In the genomic region with DNA sequence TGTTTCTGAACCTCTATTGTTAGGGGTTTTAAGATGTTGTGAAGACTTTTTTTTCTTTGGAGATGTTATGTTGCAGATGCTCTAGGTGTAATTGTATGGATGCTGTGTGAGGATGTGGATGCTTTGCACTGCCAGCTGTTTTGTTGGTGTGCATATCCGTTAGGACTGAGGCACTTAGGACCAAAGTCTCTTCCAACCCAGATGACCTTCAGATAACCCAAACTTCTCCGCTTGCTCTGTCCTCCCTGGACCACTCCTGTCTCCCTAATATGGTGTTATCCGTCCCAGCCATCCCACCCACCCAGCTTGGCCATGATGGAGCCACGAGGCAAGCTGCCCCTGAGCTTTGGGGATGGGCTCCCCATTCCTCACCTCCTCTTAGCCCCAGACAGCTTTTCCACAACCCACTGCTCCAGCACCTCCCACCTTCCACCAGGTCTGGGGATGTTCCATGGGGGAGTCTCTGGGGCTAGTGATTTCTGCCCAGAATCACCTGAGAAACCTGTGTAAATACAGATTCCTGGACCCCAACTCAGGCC, we compare ENCODE assay signal across 1 cellular context.
TF ChIP-seq lines count a peak whose summit lies in the region.

No MANE protein-coding gene starts in this region.

TF ChIP-seq in WTC11, 78 proteins besides CTCF, POLR2A, EP300 and RAD21:
- TF ChIP-seq FOXP4 (CRISPR knock-in tag; IDR thresholded peaks at IDR 0.05) (no peak), FOXP1 (CRISPR knock-in tag; IDR thresholded peaks at IDR 0.05; ENCODE audit: borderline replicate concordance) (no peak), IRF2 (CRISPR knock-in tag; IDR thresholded peaks at IDR 0.05; ENCODE audit: borderline replicate concordance, low read depth) (no peak), CREB1 (CRISPR knock-in tag; IDR thresholded peaks at IDR 0.05) (no peak), SOX15 (CRISPR knock-in tag; IDR thresholded peaks at IDR 0.05) (no peak), ZBTB21 (CRISPR knock-in tag; IDR thresholded peaks at IDR 0.05; ENCODE audit: borderline replicate concordance) (no peak), ZNF317 (CRISPR knock-in tag; IDR thresholded peaks at IDR 0.05; ENCODE audit: borderline replicate concordance, low read depth) (no peak), NFE2L1 (CRISPR knock-in tag; IDR thresholded peaks at IDR 0.05) (no peak), MAX (CRISPR knock-in tag; IDR thresholded peaks at IDR 0.05) (no peak), USF1 (CRISPR knock-in tag; IDR thresholded peaks at IDR 0.05) (no peak), NR2C2 (CRISPR knock-in tag; IDR thresholded peaks at IDR 0.05) (no peak), E2F5 (CRISPR knock-in tag; IDR thresholded peaks at IDR 0.05) (no peak)
- TF ChIP-seq, protein P1, sequence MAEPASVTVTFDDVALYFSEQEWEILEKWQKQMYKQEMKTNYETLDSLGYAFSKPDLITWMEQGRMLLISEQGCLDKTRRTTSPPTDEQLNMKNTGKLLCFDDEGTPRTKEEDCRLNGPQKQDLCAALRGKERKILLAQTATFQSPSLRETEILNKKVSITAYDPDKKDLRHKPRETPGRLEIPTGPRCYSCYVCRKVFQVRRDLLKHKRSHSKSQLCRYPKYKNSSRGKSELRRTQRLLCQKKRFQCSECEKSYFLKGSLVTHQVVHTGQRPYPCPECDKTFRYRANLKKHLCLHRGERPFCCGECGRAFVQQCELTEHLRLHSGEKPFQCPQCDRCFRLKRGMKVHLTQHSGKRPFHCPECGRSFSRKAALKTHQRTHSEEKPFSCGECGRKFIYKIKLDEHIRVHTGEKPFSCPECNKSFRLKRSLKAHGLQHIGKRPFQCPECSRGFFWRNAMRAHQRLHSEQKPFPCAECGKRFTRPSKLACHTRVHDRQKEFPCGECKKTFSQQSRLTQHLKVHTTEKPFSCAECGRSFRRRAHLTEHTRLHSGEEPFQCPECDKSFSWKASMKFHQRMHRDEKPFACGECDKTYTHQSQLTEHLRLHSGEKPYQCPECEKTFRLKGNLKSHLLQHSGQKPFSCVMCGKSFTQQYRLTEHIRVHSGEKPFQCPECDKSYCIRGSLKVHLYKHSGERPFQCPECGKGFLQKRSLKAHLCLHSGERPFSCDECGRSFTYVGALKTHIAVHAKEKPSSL (CRISPR knock-in tag; conservative IDR thresholded peaks at IDR 0.05) = no peak
- TF ChIP-seq, protein P2, sequence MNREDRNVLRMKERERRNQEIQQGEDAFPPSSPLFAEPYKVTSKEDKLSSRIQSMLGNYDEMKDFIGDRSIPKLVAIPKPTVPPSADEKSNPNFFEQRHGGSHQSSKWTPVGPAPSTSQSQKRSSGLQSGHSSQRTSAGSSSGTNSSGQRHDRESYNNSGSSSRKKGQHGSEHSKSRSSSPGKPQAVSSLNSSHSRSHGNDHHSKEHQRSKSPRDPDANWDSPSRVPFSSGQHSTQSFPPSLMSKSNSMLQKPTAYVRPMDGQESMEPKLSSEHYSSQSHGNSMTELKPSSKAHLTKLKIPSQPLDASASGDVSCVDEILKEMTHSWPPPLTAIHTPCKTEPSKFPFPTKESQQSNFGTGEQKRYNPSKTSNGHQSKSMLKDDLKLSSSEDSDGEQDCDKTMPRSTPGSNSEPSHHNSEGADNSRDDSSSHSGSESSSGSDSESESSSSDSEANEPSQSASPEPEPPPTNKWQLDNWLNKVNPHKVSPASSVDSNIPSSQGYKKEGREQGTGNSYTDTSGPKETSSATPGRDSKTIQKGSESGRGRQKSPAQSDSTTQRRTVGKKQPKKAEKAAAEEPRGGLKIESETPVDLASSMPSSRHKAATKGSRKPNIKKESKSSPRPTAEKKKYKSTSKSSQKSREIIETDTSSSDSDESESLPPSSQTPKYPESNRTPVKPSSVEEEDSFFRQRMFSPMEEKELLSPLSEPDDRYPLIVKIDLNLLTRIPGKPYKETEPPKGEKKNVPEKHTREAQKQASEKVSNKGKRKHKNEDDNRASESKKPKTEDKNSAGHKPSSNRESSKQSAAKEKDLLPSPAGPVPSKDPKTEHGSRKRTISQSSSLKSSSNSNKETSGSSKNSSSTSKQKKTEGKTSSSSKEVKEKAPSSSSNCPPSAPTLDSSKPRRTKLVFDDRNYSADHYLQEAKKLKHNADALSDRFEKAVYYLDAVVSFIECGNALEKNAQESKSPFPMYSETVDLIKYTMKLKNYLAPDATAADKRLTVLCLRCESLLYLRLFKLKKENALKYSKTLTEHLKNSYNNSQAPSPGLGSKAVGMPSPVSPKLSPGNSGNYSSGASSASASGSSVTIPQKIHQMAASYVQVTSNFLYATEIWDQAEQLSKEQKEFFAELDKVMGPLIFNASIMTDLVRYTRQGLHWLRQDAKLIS (CRISPR knock-in tag; IDR thresholded peaks at IDR 0.05; ENCODE audit: borderline replicate concordance) = no peak
TF ChIP-seq in WTC11: peak in this region for 0.
